ENCODE assay signal across 16 cellular contexts in the genomic region with DNA sequence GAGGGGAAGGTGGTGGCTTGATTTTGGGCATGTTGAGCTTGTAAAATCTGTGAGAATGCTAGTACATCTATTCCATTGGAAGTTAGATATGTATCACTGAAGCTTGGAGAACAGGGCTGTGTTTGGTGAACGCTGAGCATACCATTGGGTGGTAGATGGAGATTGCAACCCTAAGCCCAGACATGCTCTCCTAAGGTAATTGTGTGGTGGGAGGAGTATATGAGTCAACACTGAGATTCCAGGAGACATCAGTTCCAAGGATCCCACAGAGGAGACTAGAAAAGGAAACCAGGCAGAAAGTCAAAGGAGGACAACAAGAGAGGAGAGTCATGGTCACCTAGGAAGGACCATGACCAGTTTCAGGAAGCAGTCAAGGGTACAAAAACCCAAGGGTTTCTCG.
"Had no signal": no experiment of that assay in that cellular context is flagged by ENCODE, and none has a peak within 500 bp of the region (broad histone marks: within the 10 kb centered on the region; RNA-seq: fewer than 3 reads in every experiment).

No MANE protein-coding gene starts in this region.

- H3K27ac ChIP-seq: prostate gland, sigmoid colon, spleen, thoracic aorta, upper lobe of right lung had no signal

- H3K27me3 ChIP-seq: sigmoid colon, spleen, upper lobe of right lung had no signal

- ATAC-seq: left ventricle myocardium superior, upper lobe of right lung, WTC11 had no signal

- H3K4me3 ChIP-seq: prostate gland, sigmoid colon, spleen, thoracic aorta, upper lobe of right lung had no signal

- H3K9me3 ChIP-seq: prostate gland, sigmoid colon, spleen, thoracic aorta, upper lobe of right lung had no signal

- FAIRE-seq: islet of Langerhans, TTC549 had no signal

- H3K4me1 ChIP-seq: prostate gland, sigmoid colon, spleen, upper lobe of right lung had no signal

- H3K36me3 ChIP-seq: prostate gland, sigmoid colon, thoracic aorta, upper lobe of right lung had no signal

- DNase-seq: activated CD4-positive, alpha-beta memory T cell treated with anti-CD3 and anti-CD28 coated beads, Interleukin-2, amount 10 ng/mL, durations not matched to agents 7 days and 5 days; activated CD4-positive, alpha-beta T cell treated with anti-CD3 and anti-CD28 coated beads for 4 hours; activated T-cell treated with anti-CD3 and anti-CD28 coated beads, Interleukin-2, amount 50 U/mL, for 24 hours; amygdala; cerebellar nuclear complex; left ventricle myocardium superior; mesenchymal stem cell; occipital lobe; sigmoid colon had no signal
